Comparison of ENCODE assay signal across 1 cellular context in the genomic region with DNA sequence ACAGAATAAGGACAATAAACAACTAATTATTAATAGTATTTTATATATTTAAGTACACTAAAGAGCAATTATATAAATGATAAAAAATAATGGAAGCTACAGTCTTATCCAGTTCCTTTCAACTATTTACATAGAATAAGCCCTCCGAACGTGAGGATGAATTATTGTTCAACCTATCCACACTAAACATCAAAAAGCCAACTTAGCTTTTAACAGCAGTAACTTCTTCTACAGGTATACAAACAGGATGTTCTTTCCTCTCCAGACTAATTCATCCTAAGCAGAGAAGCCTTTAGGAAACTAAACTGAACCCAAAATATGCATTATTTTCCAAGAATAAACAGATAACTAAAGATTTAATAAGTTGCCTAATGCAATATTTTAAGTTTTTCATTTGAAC.
TF ChIP-seq lines count a peak whose summit lies in the region.

No MANE protein-coding gene starts in this region.

TF ChIP-seq in K562, 482 proteins besides CTCF, POLR2A, EP300 and RAD21:
- no peak for TF ChIP-seq NR1H2 (CRISPR knock-in tag; IDR thresholded peaks at IDR 0.05)
- TF ChIP-seq HLTF (IDR thresholded peaks at IDR 0.05), result no peak
- TF ChIP-seq NUFIP1 (IDR thresholded peaks at IDR 0.05; ENCODE audit: partially characterized antibody), result no peak
- TF ChIP-seq MED1 (CRISPR knock-in tag; IDR thresholded peaks at IDR 0.05; ENCODE audit: borderline replicate concordance), result no peak
- TF ChIP-seq HNRNPLL (IDR thresholded peaks at IDR 0.05; ENCODE audit: low read depth, low read length, poor library complexity, severe bottlenecking), result no peak
- no peak for TF ChIP-seq SMARCE1 (IDR thresholded peaks at IDR 0.05)
- TF ChIP-seq ZNF584 (CRISPR knock-in tag; IDR thresholded peaks at IDR 0.05; ENCODE audit: low read depth), result no peak
- no peak for TF ChIP-seq GTF2A2 (tag; IDR thresholded peaks at IDR 0.05)
- TF ChIP-seq, protein P1, sequence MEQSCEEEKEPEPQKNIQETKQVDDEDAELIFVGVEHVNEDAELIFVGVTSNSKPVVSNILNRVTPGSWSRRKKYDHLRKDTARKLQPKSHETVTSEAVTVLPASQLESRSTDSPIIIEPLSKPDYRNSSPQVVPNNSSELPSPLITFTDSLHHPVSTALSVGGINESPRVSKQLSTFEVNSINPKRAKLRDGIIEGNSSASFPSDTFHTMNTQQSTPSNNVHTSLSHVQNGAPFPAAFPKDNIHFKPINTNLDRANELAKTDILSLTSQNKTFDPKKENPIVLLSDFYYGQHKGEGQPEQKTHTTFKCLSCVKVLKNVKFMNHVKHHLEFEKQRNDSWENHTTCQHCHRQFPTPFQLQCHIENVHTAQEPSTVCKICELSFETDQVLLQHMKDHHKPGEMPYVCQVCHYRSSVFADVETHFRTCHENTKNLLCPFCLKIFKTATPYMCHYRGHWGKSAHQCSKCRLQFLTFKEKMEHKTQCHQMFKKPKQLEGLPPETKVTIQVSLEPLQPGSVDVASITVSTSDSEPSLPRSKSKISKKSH (CRISPR knock-in tag; IDR thresholded peaks at IDR 0.05), result no peak
- no peak for TF ChIP-seq RBM25 (IDR thresholded peaks at IDR 0.05; ENCODE audit: low read depth, low read length, severe bottlenecking)
- no peak for TF ChIP-seq SP1 (CRISPR knock-in tag; IDR thresholded peaks at IDR 0.05)
- TF ChIP-seq NCOA1 (IDR thresholded peaks at IDR 0.05; ENCODE audit: low read depth), result no peak
- TF ChIP-seq FOS (IDR thresholded peaks at IDR 0.05; ENCODE audit: extremely low read depth, insufficient read length), result no peak
- TF ChIP-seq ETV5 (CRISPR knock-in tag; IDR thresholded peaks at IDR 0.05; ENCODE audit: low read depth), result no peak
- no peak for TF ChIP-seq SMAD4 (CRISPR knock-in tag; conservative IDR thresholded peaks at IDR 0.05)
- no peak for TF ChIP-seq SMARCC2 (IDR thresholded peaks at IDR 0.05; ENCODE audit: low read depth)
- no peak for TF ChIP-seq HNRNPL (IDR thresholded peaks at IDR 0.05; ENCODE audit: low read depth, low read length)
- TF ChIP-seq, protein P2, sequence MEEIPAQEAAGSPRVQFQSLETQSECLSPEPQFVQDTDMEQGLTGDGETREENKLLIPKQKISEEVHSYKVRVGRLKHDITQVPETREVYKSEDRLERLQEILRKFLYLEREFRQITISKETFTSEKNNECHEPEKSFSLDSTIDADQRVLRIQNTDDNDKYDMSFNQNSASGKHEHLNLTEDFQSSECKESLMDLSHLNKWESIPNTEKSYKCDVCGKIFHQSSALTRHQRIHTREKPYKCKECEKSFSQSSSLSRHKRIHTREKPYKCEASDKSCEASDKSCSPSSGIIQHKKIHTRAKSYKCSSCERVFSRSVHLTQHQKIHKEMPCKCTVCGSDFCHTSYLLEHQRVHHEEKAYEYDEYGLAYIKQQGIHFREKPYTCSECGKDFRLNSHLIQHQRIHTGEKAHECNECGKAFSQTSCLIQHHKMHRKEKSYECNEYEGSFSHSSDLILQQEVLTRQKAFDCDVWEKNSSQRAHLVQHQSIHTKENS (CRISPR knock-in tag; IDR thresholded peaks at IDR 0.05), result no peak
- TF ChIP-seq HDGF (IDR thresholded peaks at IDR 0.05), result no peak
